8 cellular contexts compared by ENCODE assay signal in the genomic region with DNA sequence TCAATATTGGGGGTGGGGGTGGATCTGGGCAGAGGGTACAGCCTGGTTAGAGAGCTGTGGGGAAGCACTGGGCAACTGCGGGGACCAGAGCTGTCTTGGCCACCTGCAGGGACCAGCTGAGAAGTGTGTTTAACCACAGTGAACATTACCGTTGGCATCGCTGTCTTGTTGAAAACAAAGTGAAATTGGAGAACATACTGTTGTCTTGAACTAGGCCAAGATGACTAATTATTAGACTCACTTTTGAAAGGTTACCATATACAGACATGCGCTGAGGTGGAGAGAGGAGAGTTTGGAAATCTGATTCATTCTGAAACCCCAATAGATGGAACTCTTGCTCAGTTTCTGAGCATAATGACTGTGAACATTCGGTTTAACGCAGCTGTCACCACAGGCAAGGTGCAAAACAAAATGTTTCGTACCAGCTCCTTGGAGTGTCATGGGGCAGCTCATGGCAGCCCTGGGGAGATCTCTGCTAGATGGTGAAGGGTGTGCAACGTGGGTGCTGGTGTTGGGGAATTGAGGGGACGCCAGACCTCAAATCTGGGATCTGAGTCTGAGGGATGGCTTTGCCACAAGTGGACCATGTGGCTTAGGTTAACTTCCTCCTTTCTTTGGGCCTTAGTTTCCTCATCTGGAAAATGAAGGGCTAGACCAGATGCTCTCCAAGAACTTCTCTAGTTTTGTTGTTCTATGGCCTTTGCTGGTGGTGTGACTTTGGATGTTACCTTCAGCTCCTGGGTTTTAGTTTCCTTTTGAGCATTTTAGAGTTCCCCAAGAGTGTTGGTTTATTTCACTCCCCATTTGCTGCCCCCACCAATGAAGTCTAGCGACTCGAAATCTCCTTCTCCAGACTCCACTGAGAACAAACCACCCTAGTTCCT. TPM values are rescaled to one million over a fixed set of nuclear protein-coding genes. Genes with fewer than 3 reads are reported as not detected.
A peak's percentile ranks its signal among the peaks of the same experiment; 100 is the strongest.
DNase-seq lines count a peak whose midpoint lies in the region; ATAC-seq and TF ChIP-seq lines count a peak whose summit lies in the region.

No MANE protein-coding gene starts in this region.

- peak; percentile 80 for ATAC-seq in GM18498 (IDR thresholded peaks at IDR 0.05; ENCODE audit: unreplicated experiment)
- peak; percentile 76 for ATAC-seq in GM21786 (IDR thresholded peaks at IDR 0.05; ENCODE audit: unreplicated experiment)

- peak overlapping the region; percentile 54 for H3K4me3 Mint-ChIP-seq in activated T-helper 2 cell treated with anti-CD3 and anti-CD28 coated beads, Interferon-gamma antibody, Interleukin-2, Interleukin-4, amounts not matched to agents 10 μg/mL and 5 μg/mL and 100 μg/mL, durations not matched to agents 14 hours and 24 hours and 36 hours (ENCODE audit: low read depth)

- DNase-seq in M059J (ENCODE audit: low read depth) (peak; percentile 99), skeletal muscle cell (ENCODE audit: low read depth) (peak; percentile 79), retina (no peak), HEK293T (ENCODE audit: extremely low spot score) (no peak), NCI-H2029 (lab: John Stamatoyannopoulos, UW) (no peak)
- DNase-seq in activated T-helper 2 cell treated with anti-CD3 and anti-CD28 coated beads, Interferon-gamma antibody, Interleukin-2, Interleukin-4, amounts not matched to agents 10 μg/mL and 5 μg/mL and 100 μg/mL, durations not matched to agents 14 hours and 24 hours and 36 hours (ENCODE audit: low spot score), result peak; percentile 70

- POLR2A ChIA-PET in HEK293T (lab: Yijun Ruan, JAX), result no interaction called here

- H3K36me3 Mint-ChIP-seq in activated T-helper 2 cell treated with anti-CD3 and anti-CD28 coated beads, Interferon-gamma antibody, Interleukin-2, Interleukin-4, amounts not matched to agents 10 μg/mL and 5 μg/mL and 100 μg/mL, durations not matched to agents 14 hours and 24 hours and 36 hours (ENCODE audit: low read depth), result peaks cover 7% of the 10 kb centered on the region

- peaks cover 10% of the 10 kb centered on the region for H3K9me3 Mint-ChIP-seq in activated T-helper 2 cell treated with anti-CD3 and anti-CD28 coated beads, Interferon-gamma antibody, Interleukin-2, Interleukin-4, amounts not matched to agents 10 μg/mL and 5 μg/mL and 100 μg/mL, durations not matched to agents 14 hours and 24 hours and 36 hours

- intact Hi-C loops in activated T-helper 2 cell treated with anti-CD3 and anti-CD28 coated beads, Interferon-gamma antibody, Interleukin-2, Interleukin-4, amounts not matched to agents 10 μg/mL and 5 μg/mL and 100 μg/mL, durations not matched to agents 14 hours and 24 hours and 36 hours (cut with micrococcal nuclease), result loop anchor here (1.0 to 2.0 kb wide), 8 partner anchors 15 to 329 kb away; partner anchors contain the start of gene SRSF6

- H3K27me3 Mint-ChIP-seq in activated T-helper 2 cell treated with anti-CD3 and anti-CD28 coated beads, Interferon-gamma antibody, Interleukin-2, Interleukin-4, amounts not matched to agents 10 μg/mL and 5 μg/mL and 100 μg/mL, durations not matched to agents 14 hours and 24 hours and 36 hours (ENCODE audit: low read depth), result no peaks in the 10 kb centered on the region

- peak overlapping the region; percentile 96 for H3K27ac Mint-ChIP-seq in activated T-helper 2 cell treated with anti-CD3 and anti-CD28 coated beads, Interferon-gamma antibody, Interleukin-2, Interleukin-4, amounts not matched to agents 10 μg/mL and 5 μg/mL and 100 μg/mL, durations not matched to agents 14 hours and 24 hours and 36 hours

- no peak overlapping the region for H3K4me3 ChIP-seq in skeletal muscle cell (ENCODE audit: low read depth, low read length)

- peaks cover 44% of the 10 kb centered on the region for H3K4me1 Mint-ChIP-seq in activated T-helper 2 cell treated with anti-CD3 and anti-CD28 coated beads, Interferon-gamma antibody, Interleukin-2, Interleukin-4, amounts not matched to agents 10 μg/mL and 5 μg/mL and 100 μg/mL, durations not matched to agents 14 hours and 24 hours and 36 hours (ENCODE audit: low read depth)

- CTCF ChIA-PET in HEK293T (lab: Yijun Ruan, JAX), result no interaction called here

TF ChIP-seq in HEK293T, 16 proteins besides CTCF, POLR2A, EP300 and RAD21:
- TF ChIP-seq ELF4 (IDR thresholded peaks at IDR 0.05) (no peak), FOXK2 (IDR thresholded peaks at IDR 0.05) (no peak), FOXA1 (IDR thresholded peaks at IDR 0.05) (no peak), BHLHE40 (IDR thresholded peaks at IDR 0.05; ENCODE audit: borderline replicate concordance) (no peak), FOXM1 (IDR thresholded peaks at IDR 0.05; ENCODE audit: borderline replicate concordance) (no peak), NFRKB (IDR thresholded peaks at IDR 0.05) (no peak), SUZ12 (IDR thresholded peaks at IDR 0.05) (no peak), L3MBTL2 (conservative IDR thresholded peaks at IDR 0.05) (no peak), ARNT (IDR thresholded peaks at IDR 0.05) (no peak), PKNOX1 (IDR thresholded peaks at IDR 0.05) (no peak), TARDBP (IDR thresholded peaks at IDR 0.05) (no peak), CTBP1 (IDR thresholded peaks at IDR 0.05; ENCODE audit: borderline replicate concordance) (no peak), SP1 (IDR thresholded peaks at IDR 0.05) (no peak), ZNF384 (IDR thresholded peaks at IDR 0.05) (no peak), LEF1 (IDR thresholded peaks at IDR 0.05; ENCODE audit: borderline replicate concordance) (no peak), HDGF (IDR thresholded peaks at IDR 0.05; ENCODE audit: borderline replicate concordance) (no peak)

RNA-seq across cellular contexts. Expression of gene GTSF1L, which starts 24.6 kb away (rescaled TPM):
- not detected in 2 replicates for total RNA-seq in M059J (2014; rRNA removed; shearing (Covaris generic))
- total RNA-seq in activated T-helper 2 cell treated with anti-CD3 and anti-CD28 coated beads, Interferon-gamma antibody, Interleukin-2, Interleukin-4, amounts not matched to agents 10 μg/mL and 5 μg/mL and 100 μg/mL, durations not matched to agents 14 hours and 24 hours and 36 hours, result 0.48 TPM in 1 of 2 replicates, not detected in the other

Comparison
In these comparisons a context has a peak if more than half of its experiments do, and no peak if none do; other contexts are left out.
1. DNase-seq: peak in M059J (single experiment), activated T-helper 2 cell treated with anti-CD3 and anti-CD28 coated beads, Interferon-gamma antibody, Interleukin-2, Interleukin-4, amounts not matched to agents 10 μg/mL and 5 μg/mL and 100 μg/mL, durations not matched to agents 14 hours and 24 hours and 36 hours (single experiment) and skeletal muscle cell (single experiment); none in retina (single experiment), HEK293T (single experiment) and NCI-H2029 (single experiment).